ENCODE assay signal across 1 cellular context in genomic region chr5:116939641-116940040, GRCh38.
TF ChIP-seq lines count a peak whose summit lies in the region.

No MANE protein-coding gene starts in this region.

TF ChIP-seq in WTC11, 78 proteins besides CTCF, POLR2A, EP300 and RAD21 (continued from another document):
- TF ChIP-seq ERG (CRISPR knock-in tag; IDR thresholded peaks at IDR 0.05) (no peak), TEAD1 (CRISPR knock-in tag; IDR thresholded peaks at IDR 0.05) (no peak)
